In the genomic region with DNA sequence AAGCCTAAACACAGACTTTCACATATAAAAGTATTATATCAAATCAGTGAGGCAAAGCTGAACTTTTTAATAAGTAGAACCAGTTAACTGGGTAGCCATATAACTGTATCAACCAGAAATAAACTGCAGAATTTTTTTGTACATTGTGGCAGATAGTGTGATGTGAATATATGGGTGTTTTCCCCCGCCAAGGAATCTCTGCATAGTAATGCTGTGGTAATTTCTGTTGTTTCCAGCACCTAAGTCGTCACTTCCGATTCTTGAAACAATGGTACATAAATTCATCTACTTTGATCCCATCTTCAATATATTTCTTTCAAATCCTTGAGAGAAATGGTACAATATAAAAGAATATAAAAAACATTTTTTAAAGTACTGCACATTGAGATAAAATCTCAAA, we compare ENCODE assay signal across 13 cellular contexts.
"Had no signal": no experiment of that assay in that cellular context is flagged by ENCODE, and none has a peak within 500 bp of the region (broad histone marks: within the 10 kb centered on the region; RNA-seq: fewer than 3 reads in every experiment).

No MANE protein-coding gene starts in this region.

- H3K27me3 ChIP-seq: adrenal gland, colonic mucosa, right lobe of liver had no signal

- H3K9me3 ChIP-seq: adrenal gland, colonic mucosa, left ventricle myocardium inferior, psoas muscle, right lobe of liver had no signal

- H3K9me3 Mint-ChIP-seq: stimulated activated effector memory CD8-positive, alpha-beta T cell treated with anti-CD3 and anti-CD28 coated beads, Interleukin-12 subunit alpha, Interleukin-12 subunit beta, amount 100 ng/mL, for 72 hours had no signal

- H3K4me1 Mint-ChIP-seq: stimulated activated effector memory CD8-positive, alpha-beta T cell treated with anti-CD3 and anti-CD28 coated beads, Interleukin-12 subunit alpha, Interleukin-12 subunit beta, amount 100 ng/mL, for 72 hours had no signal

- DNase-seq: activated CD4-positive, alpha-beta T cell treated with anti-CD3 and anti-CD28 coated beads for 4 hours; activated CD8-positive, alpha-beta T cell treated with anti-CD3 and anti-CD28 coated beads, Interleukin-2, amount 10 ng/mL, durations not matched to agents 7 days and 5 days; activated naive CD4-positive, alpha-beta T cell treated with anti-CD3 and anti-CD28 coated beads, Interleukin-2, amount 50 U/mL, for 16 hours; adrenal gland; colonic mucosa; effector memory CD4-positive, alpha-beta T cell; left ventricle myocardium inferior; mesendoderm; psoas muscle; right lobe of liver; T-helper 9 cell; trophoblast cell had no signal

- H3K4me3 ChIP-seq: adrenal gland, colonic mucosa, left ventricle myocardium inferior, psoas muscle, right lobe of liver had no signal

- H3K27ac Mint-ChIP-seq: activated CD8-positive, alpha-beta T cell treated with anti-CD3 and anti-CD28 coated beads, Interleukin-2, amount 10 ng/mL, durations not matched to agents 7 days and 5 days; stimulated activated effector memory CD8-positive, alpha-beta T cell treated with anti-CD3 and anti-CD28 coated beads, Interleukin-12 subunit alpha, Interleukin-12 subunit beta, amount 100 ng/mL, for 72 hours had no signal

- H3K4me1 ChIP-seq: adrenal gland, colonic mucosa, psoas muscle, right lobe of liver had no signal

- ATAC-seq: activated CD8-positive, alpha-beta T cell treated with anti-CD3 and anti-CD28 coated beads, Interleukin-2, amount 10 ng/mL, durations not matched to agents 7 days and 5 days; psoas muscle; right lobe of liver; stimulated activated effector memory CD8-positive, alpha-beta T cell treated with anti-CD3 and anti-CD28 coated beads, Interleukin-12 subunit alpha, Interleukin-12 subunit beta, amount 100 ng/mL, for 72 hours had no signal

- H3K36me3 ChIP-seq: adrenal gland, colonic mucosa, right lobe of liver had no signal

- H3K27ac ChIP-seq: adrenal gland, colonic mucosa, left ventricle myocardium inferior, psoas muscle, right lobe of liver had no signal

- H3K4me3 Mint-ChIP-seq: activated CD8-positive, alpha-beta T cell treated with anti-CD3 and anti-CD28 coated beads, Interleukin-2, amount 10 ng/mL, durations not matched to agents 7 days and 5 days; stimulated activated effector memory CD8-positive, alpha-beta T cell treated with anti-CD3 and anti-CD28 coated beads, Interleukin-12 subunit alpha, Interleukin-12 subunit beta, amount 100 ng/mL, for 72 hours had no signal
